11 cellular contexts compared by ENCODE assay signal in the genomic region with DNA sequence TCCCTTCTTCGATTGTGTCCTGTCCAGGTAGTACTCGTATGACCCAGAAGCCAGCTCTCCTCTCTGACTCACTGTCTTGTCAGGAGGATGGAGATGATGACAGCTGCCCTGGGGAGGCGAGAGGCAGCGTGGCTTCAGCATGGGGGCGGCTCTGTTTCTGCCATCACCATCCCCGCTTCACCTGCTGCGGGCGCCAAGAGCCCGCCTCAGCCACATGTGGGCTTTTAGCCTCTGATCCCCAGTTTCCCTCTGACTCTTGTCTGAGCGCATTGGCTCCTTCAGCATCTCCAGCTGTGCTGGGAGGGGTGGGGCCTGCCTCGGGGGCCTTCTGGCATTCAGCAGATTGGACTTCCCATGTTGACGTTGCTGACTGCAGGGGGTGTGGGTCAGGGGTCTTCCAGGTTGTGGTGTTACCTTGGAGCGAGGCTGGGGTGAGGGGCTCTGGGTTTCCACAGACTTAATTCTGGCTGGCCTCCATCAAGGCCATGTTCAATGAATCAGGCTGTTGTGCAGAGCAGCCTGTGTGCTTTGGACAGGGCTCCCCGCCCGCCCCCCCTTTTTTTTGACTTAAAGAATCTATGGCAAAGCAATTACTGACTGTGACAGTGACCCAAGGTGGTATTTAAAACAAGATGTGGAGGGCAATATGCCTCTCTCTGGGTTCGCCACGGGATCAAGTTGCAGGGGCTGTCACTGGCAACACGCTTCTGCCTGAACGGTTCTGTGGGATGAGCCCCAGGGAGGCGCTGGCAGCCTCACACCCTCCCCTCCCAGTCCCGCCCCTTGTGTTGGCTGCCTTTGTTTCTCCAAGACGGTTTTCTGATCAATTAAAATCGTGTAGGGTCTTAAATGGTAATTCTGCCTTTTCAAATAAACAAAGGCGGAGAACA.
DNase-seq lines count a peak whose midpoint lies in the region; ATAC-seq, FAIRE-seq and TF ChIP-seq lines count a peak whose summit lies in the region.
"Had no signal": no experiment of that assay in that cellular context is flagged by ENCODE, and none has a peak within 500 bp of the region (broad histone marks: within the 10 kb centered on the region; RNA-seq: fewer than 3 reads in every experiment).

No MANE protein-coding gene starts in this region.

- H3K27me3 ChIP-seq in H7 (ENCODE audit: control insufficient read depth, insufficient read depth, low read length) (no peaks in the 10 kb centered on the region), neural progenitor cell (peaks cover 83% of the 10 kb centered on the region)
- H3K27me3 ChIP-seq: transverse colon had no signal

- H3K36me3 ChIP-seq in H7 (replicated peaks; ENCODE audit: control insufficient read depth, insufficient read depth, low read length), result no peaks in the 10 kb centered on the region
- H3K36me3 ChIP-seq in neural progenitor cell, result no peaks in the 10 kb centered on the region
- H3K36me3 ChIP-seq: transverse colon had no signal

- peaks cover 51% of the 10 kb centered on the region for H3K4me1 ChIP-seq in A549
- peaks cover 22% of the 10 kb centered on the region for H3K4me1 ChIP-seq in neural progenitor cell

- H3K9ac ChIP-seq in neural progenitor cell, result no peak overlapping the region

- no peak for TF ChIP-seq CTCF in A549 (IDR thresholded peaks at IDR 0.05)
- no peak for TF ChIP-seq CTCF in neural progenitor cell (IDR thresholded peaks at IDR 0.05)

- H3K27ac ChIP-seq in A549, result peak overlapping the region; percentile 68 to 86
- no peak overlapping the region for H3K27ac ChIP-seq in neural progenitor cell

- no peaks in the 10 kb centered on the region for H3K79me2 ChIP-seq in neural progenitor cell (ENCODE audit: low read depth)

- H3K4me3 Mint-ChIP-seq in activated T-cell treated with anti-CD3 and anti-CD28 coated beads, Interleukin-2, amount 50 U/mL, for 72 hours, result no peak overlapping the region
- peak overlapping the region; percentile 78 for H3K4me3 Mint-ChIP-seq in neural progenitor cell
- H3K4me3 Mint-ChIP-seq: effector memory CD8-positive, alpha-beta T cell had no signal

- ATAC-seq in A549 (peak; percentile 70 to 72), HG03378 (IDR thresholded peaks at IDR 0.05; ENCODE audit: unreplicated experiment) (no peak), GM21526 (IDR thresholded peaks at IDR 0.05; ENCODE audit: low FRiP score, unreplicated experiment) (no peak)
- ATAC-seq in activated T-cell treated with anti-CD3 and anti-CD28 coated beads, Interleukin-2, amount 50 U/mL, for 72 hours (replicated peaks in 1 of 2), result peak; percentile 95
- ATAC-seq: effector memory CD8-positive, alpha-beta T cell had no signal

- H3K27ac Mint-ChIP-seq in activated T-cell treated with anti-CD3 and anti-CD28 coated beads, Interleukin-2, amount 50 U/mL, for 72 hours, result no peak overlapping the region
- no peak overlapping the region for H3K27ac Mint-ChIP-seq in neural progenitor cell
- H3K27ac Mint-ChIP-seq: effector memory CD8-positive, alpha-beta T cell had no signal

- DNase-seq in A549 (ENCODE audit: low read depth in 1 of 2, low spot score in 1 of 2) (peak; percentile 8 to 33), H7 (peak; percentile 72), neural progenitor cell (ENCODE audit: low spot score) (peak; percentile 73), superior temporal gyrus (ENCODE audit: extremely low spot score) (no peak), NCI-H2029 treated with DMSO at 0.1 percent for 48 hours (lab: John Stamatoyannopoulos, UW) (no peak)
- peak; percentile 60 to 76 for DNase-seq in activated T-cell treated with anti-CD3 and anti-CD28 coated beads, Interleukin-2, amount 50 U/mL, for 72 hours
- DNase-seq: effector memory CD8-positive, alpha-beta T cell; KBM-7; transverse colon had no signal

- H3K9me3 Mint-ChIP-seq in activated T-cell treated with anti-CD3 and anti-CD28 coated beads, Interleukin-2, amount 50 U/mL, for 72 hours, result no peaks in the 10 kb centered on the region
- H3K9me3 Mint-ChIP-seq in neural progenitor cell, result no peaks in the 10 kb centered on the region
- H3K9me3 Mint-ChIP-seq: effector memory CD8-positive, alpha-beta T cell had no signal

- H3F3A ChIP-seq in neural progenitor cell (ENCODE audit: low read depth), result peaks cover 11% of the 10 kb centered on the region

- peaks cover 17% of the 10 kb centered on the region for H4K20me1 ChIP-seq in neural progenitor cell (ENCODE audit: low read depth)

- peaks cover 29% of the 10 kb centered on the region for H3K4me1 Mint-ChIP-seq in activated T-cell treated with anti-CD3 and anti-CD28 coated beads, Interleukin-2, amount 50 U/mL, for 72 hours (ENCODE audit: low read depth)
- H3K4me1 Mint-ChIP-seq in neural progenitor cell, result peaks cover 22% of the 10 kb centered on the region

- CTCF ChIA-PET in A549 (lab: Yijun Ruan, JAX), result interaction anchor here (0.9 kb wide), 1 partner anchor 55 kb away, joined by 4 read pairs; no protein-coding TSS in a partner anchor

- H3K9me3 ChIP-seq in A549 (no peaks in the 10 kb centered on the region), neural progenitor cell (ENCODE audit: low read depth) (no peaks in the 10 kb centered on the region)
- H3K9me3 ChIP-seq: transverse colon had no signal

- WGBS in A549 (ENCODE audit: missing lambda C conversion rate), result 48% methylated on average over 15 of the region's 24 CpGs

- no peak for FAIRE-seq in A549 (lab: Jason Lieb, UNC)

- H3K4me2 ChIP-seq in A549 (peak overlapping the region; percentile 73), neural progenitor cell (peak overlapping the region; percentile 64)

- H3K36me3 Mint-ChIP-seq in activated T-cell treated with anti-CD3 and anti-CD28 coated beads, Interleukin-2, amount 50 U/mL, for 72 hours (ENCODE audit: insufficient read depth in 2 of 2), result no peaks in the 10 kb centered on the region
- no peaks in the 10 kb centered on the region for H3K36me3 Mint-ChIP-seq in neural progenitor cell

- H3K27me3 Mint-ChIP-seq in activated T-cell treated with anti-CD3 and anti-CD28 coated beads, Interleukin-2, amount 50 U/mL, for 72 hours (ENCODE audit: low read depth), result no peaks in the 10 kb centered on the region
- H3K27me3 Mint-ChIP-seq in neural progenitor cell (ENCODE audit: insufficient read depth, low read depth), result peaks cover 10% of the 10 kb centered on the region

- TF ChIP-seq EP300 in A549 (IDR thresholded peaks at IDR 0.05), result no peak

- no peak for TF ChIP-seq RAD21 in A549 (conservative IDR thresholded peaks at IDR 0.05 in 1 of 2, IDR thresholded peaks at IDR 0.05 in 1 of 2)

- H2AFZ ChIP-seq in neural progenitor cell (replicated peaks), result no peak overlapping the region

- TF ChIP-seq POLR2A in A549 (IDR thresholded peaks at IDR 0.05; ENCODE audit: low read length), result no peak

- H3K4me3 ChIP-seq in A549 (no peak overlapping the region), H7 (ENCODE audit: insufficient read depth, low read depth, low read length) (no peak overlapping the region), neural progenitor cell (peak overlapping the region; percentile 12)

- POLR2A ChIA-PET in A549 (lab: Yijun Ruan, JAX), result no interaction called here

TF ChIP-seq in A549, 52 proteins besides CTCF, POLR2A, EP300 and RAD21:
- TF ChIP-seq ESRRA (IDR thresholded peaks at IDR 0.05; ENCODE audit: borderline replicate concordance, low read length), result no peak
- TF ChIP-seq MAZ (IDR thresholded peaks at IDR 0.05; ENCODE audit: borderline replicate concordance, low read depth, low read length), result no peak
- TF ChIP-seq PBX3 (IDR thresholded peaks at IDR 0.05), result no peak
- no peak for TF ChIP-seq FOSL2 (IDR thresholded peaks at IDR 0.05)
- TF ChIP-seq FOSL2 (CRISPR knock-in tag; IDR thresholded peaks at IDR 0.05), result no peak

Comparison
In these comparisons a context has a peak if more than half of its experiments do, and no peak if none do; other contexts are left out.
1. ATAC-seq: peak in A549 (2 of 2) and activated T-cell treated with anti-CD3 and anti-CD28 coated beads, Interleukin-2, amount 50 U/mL, for 72 hours (2 of 2); none in HG03378 (single experiment) and GM21526 (single experiment).
2. DNase-seq: peak in A549 (2 of 2), H7 (single experiment), activated T-cell treated with anti-CD3 and anti-CD28 coated beads, Interleukin-2, amount 50 U/mL, for 72 hours (2 of 2) and neural progenitor cell (single experiment); none in superior temporal gyrus (single experiment) and NCI-H2029 treated with DMSO at 0.1 percent for 48 hours (single experiment).